Comparison of ENCODE assay signal across 19 cellular contexts in genomic region chr17:71402661-71403141, GRCh38.
DNase-seq lines count a peak whose midpoint lies in the region; ATAC-seq, FAIRE-seq and TF ChIP-seq lines count a peak whose summit lies in the region.
"Had no signal": no experiment of that assay in that cellular context is flagged by ENCODE, and none has a peak within 500 bp of the region (broad histone marks: within the 10 kb centered on the region; RNA-seq: fewer than 3 reads in every experiment).

No MANE protein-coding gene starts in this region.

- ATAC-seq in GM18873 (IDR thresholded peaks at IDR 0.05; ENCODE audit: low FRiP score, unreplicated experiment) (no peak), right lobe of liver (no peak), HG02981 (IDR thresholded peaks at IDR 0.05; ENCODE audit: unreplicated experiment) (no peak)
- ATAC-seq: natural killer cell had no signal

- peak overlapping the region; percentile 88 for H3K27ac Mint-ChIP-seq in MCF 10A (ENCODE audit: low read depth, unreplicated experiment)
- H3K27ac Mint-ChIP-seq: CD14-positive monocyte; dendritic cell treated with granulocyte-macrophage colony-stimulating factor and Interleukin-4, amounts not matched to agents 40 ng/mL and 50 ng/mL, for 4 days; natural killer cell had no signal

- H3K4me3 ChIP-seq in small intestine (ENCODE audit: low read depth in 1 of 2, low read length in 2 of 2) = no peak overlapping the region
- no peak overlapping the region for H3K4me3 ChIP-seq in right lobe of liver
- H3K4me3 ChIP-seq: thyroid gland had no signal

- POLR2A ChIA-PET in MCF 10A (lab: Yijun Ruan, JAX) = interaction anchor here (0.6 to 3.6 kb wide), 10 partner anchors 10 to 66 kb away, joined by 3 to 16 read pairs (median 4); no protein-coding TSS in a partner anchor

- no peaks in the 10 kb centered on the region for H3K9me3 ChIP-seq in small intestine (ENCODE audit: control insufficient read depth, low read depth)
- no peaks in the 10 kb centered on the region for H3K9me3 ChIP-seq in right lobe of liver
- H3K9me3 ChIP-seq: thyroid gland had no signal

- intact Hi-C loops in MCF 10A (cut with micrococcal nuclease) = loop anchor here (5.0 kb wide), 1 partner anchor 60 kb away; no protein-coding TSS in a partner anchor
- intact Hi-C loops in right lobe of liver (cut with DNase I) = no loop called here

- no peaks in the 10 kb centered on the region for H3K36me3 Mint-ChIP-seq in MCF 10A (ENCODE audit: insufficient read depth, unreplicated experiment)
- H3K36me3 Mint-ChIP-seq: CD14-positive monocyte, natural killer cell had no signal

- FAIRE-seq in small intestine (lab: Jason Lieb, UNC) = no peak

- BruUV-seq in MCF 10A (replicated peaks; lab: Mats Ljungman, UMichigan) = no TSS peak

- H3K4me3 Mint-ChIP-seq in MCF 10A (ENCODE audit: unreplicated experiment) = no peak overlapping the region
- H3K4me3 Mint-ChIP-seq: CD14-positive monocyte; dendritic cell treated with granulocyte-macrophage colony-stimulating factor and Interleukin-4, amounts not matched to agents 40 ng/mL and 50 ng/mL, for 4 days; natural killer cell had no signal

- H3K27ac ChIP-seq in small intestine (ENCODE audit: low read depth in 1 of 2, low read length in 1 of 2) (no peak overlapping the region), right lobe of liver (no peak overlapping the region)
- H3K27ac ChIP-seq: thyroid gland, WERI-Rb-1 had no signal

- TF ChIP-seq CTCF in MCF 10A (IDR thresholded peaks at IDR 0.05; ENCODE audit: unreplicated experiment) (no peak), right lobe of liver (IDR thresholded peaks at IDR 0.05) (no peak)

- no peaks in the 10 kb centered on the region for H3K9me3 Mint-ChIP-seq in MCF 10A (ENCODE audit: unreplicated experiment)

- DNase-seq in DMS 273 (lab: John Stamatoyannopoulos, UW; ENCODE audit: unreplicated experiment) (peak; percentile 22), DMS 273 treated with DMSO at 0.1 percent for 48 hours (lab: John Stamatoyannopoulos, UW) (no peak), NCI-H2029 treated with DMSO at 0.1 percent for 48 hours (lab: John Stamatoyannopoulos, UW) (peak; percentile 30), MCF 10A (ENCODE audit: unreplicated experiment) (peak; percentile 81), small intestine (peak; percentile 17), right lobe of liver (no peak)
- DNase-seq: 8988T; activated effector memory CD4-positive, alpha-beta T cell treated with Interleukin-2 at 50 U/mL for 16 hours; aorta; MV-4-11; natural killer cell; retina; stimulated activated CD4-positive, alpha-beta T cell treated with anti-CD3 and anti-CD28 coated beads, Interleukin-2, amount 100 ng/mL, for 24 hours; thyroid gland had no signal

- WGBS in small intestine, 3 donors = 18 to 55% (median 37%) methylated on average over 3 of the region's 3 CpGs
- WGBS in right lobe of liver (ENCODE audit: insufficient coverage, low coverage, low lambda C conversion rate, missing lambda C conversion rate) = 41% methylated on average over 3 of the region's 3 CpGs

- H3K4me1 Mint-ChIP-seq in MCF 10A (ENCODE audit: insufficient read depth, unreplicated experiment) = peaks cover 30% of the 10 kb centered on the region
- H3K4me1 Mint-ChIP-seq: CD14-positive monocyte, natural killer cell had no signal

- H3K36me3 ChIP-seq in small intestine (ENCODE audit: control insufficient read depth in 2 of 2, insufficient read depth in 2 of 2, low read length in 2 of 2) (no peaks in the 10 kb centered on the region), right lobe of liver (no peaks in the 10 kb centered on the region)
- H3K36me3 ChIP-seq: thyroid gland, WERI-Rb-1 had no signal

- CTCF ChIA-PET in MCF 10A (lab: Yijun Ruan, JAX) = interaction anchor here (0.5 to 0.6 kb wide), 2 partner anchors 11 to 527 kb away, joined by 3 to 7 read pairs; no protein-coding TSS in a partner anchor

- H3K27me3 ChIP-seq in small intestine (ENCODE audit: control insufficient read depth in 2 of 2, insufficient read depth in 2 of 2, low read length in 2 of 2) (no peaks in the 10 kb centered on the region), right lobe of liver (no peaks in the 10 kb centered on the region)
- H3K27me3 ChIP-seq: thyroid gland had no signal

- H3K27me3 Mint-ChIP-seq in MCF 10A (ENCODE audit: insufficient read depth, unreplicated experiment) = no peaks in the 10 kb centered on the region
- H3K27me3 Mint-ChIP-seq: dendritic cell treated with granulocyte-macrophage colony-stimulating factor and Interleukin-4, amounts not matched to agents 40 ng/mL and 50 ng/mL, for 4 days had no signal

- H3K4me1 ChIP-seq in small intestine (ENCODE audit: control insufficient read depth in 2 of 2, insufficient read depth in 1 of 2, low read depth in 1 of 2, low read length in 1 of 2) = no peaks in the 10 kb centered on the region
- H3K4me1 ChIP-seq in right lobe of liver = no peaks in the 10 kb centered on the region
- H3K4me1 ChIP-seq: thyroid gland had no signal

- TF ChIP-seq POLR2A in right lobe of liver (IDR thresholded peaks at IDR 0.05) = no peak

Comparison
In these comparisons a context has a peak if more than half of its experiments do, and no peak if none do; other contexts are left out.
1. DNase-seq: peak in DMS 273 (single experiment), NCI-H2029 treated with DMSO at 0.1 percent for 48 hours (single experiment), MCF 10A (single experiment) and small intestine (single experiment); none in DMS 273 treated with DMSO at 0.1 percent for 48 hours (single experiment) and right lobe of liver (0 of 3).